8 cellular contexts compared by ENCODE assay signal in the genomic region with DNA sequence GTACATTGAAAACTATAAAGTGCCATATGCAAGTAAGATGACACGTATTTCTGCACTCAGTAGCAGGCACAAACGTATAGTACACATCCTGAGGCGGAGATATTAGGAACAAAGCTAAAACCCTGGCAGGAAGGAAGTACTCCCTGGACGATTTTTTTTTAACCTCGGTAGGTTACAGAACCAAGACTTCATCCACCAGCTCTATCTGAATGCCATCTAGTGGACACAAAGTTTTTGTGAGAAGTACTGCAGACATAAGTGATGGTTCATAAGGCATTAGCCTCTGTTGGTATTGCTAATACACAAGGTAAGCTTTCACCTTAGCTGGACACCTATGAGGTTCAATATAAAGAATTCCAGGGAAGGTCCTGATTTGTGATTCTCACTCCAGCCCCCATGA.
DNase-seq lines count a peak whose midpoint lies in the region; ATAC-seq and TF ChIP-seq lines count a peak whose summit lies in the region.

No MANE protein-coding gene starts in this region.

- ATAC-seq in HG03139 (IDR thresholded peaks at IDR 0.05; ENCODE audit: unreplicated experiment) (peak; percentile 67), foreskin keratinocyte (peak; percentile 56), HG02870 (IDR thresholded peaks at IDR 0.05; ENCODE audit: unreplicated experiment) (no peak)

- no peaks in the 10 kb centered on the region for H3K27me3 ChIP-seq in foreskin keratinocyte
- H3K27me3 ChIP-seq in tibial artery = no peaks in the 10 kb centered on the region

- TF ChIP-seq CTCF in foreskin keratinocyte (conservative IDR thresholded peaks at IDR 0.05) (peak; percentile 68), tibial artery (IDR thresholded peaks at IDR 0.05) (peak; percentile 13 to 27)

- H3K4me3 ChIP-seq in tibial artery = no peak overlapping the region

- H3K4me1 ChIP-seq in foreskin keratinocyte = no peaks in the 10 kb centered on the region
- H3K4me1 ChIP-seq in tibial artery = peaks cover 0 to 14% (median 0%) of the 10 kb centered on the region in 4 donors

- H3K36me3 ChIP-seq in tibial artery = no peaks in the 10 kb centered on the region

- H3K27ac ChIP-seq in foreskin keratinocyte (no peak overlapping the region), tibial artery (no peak overlapping the region)

- DNase-seq in GF-D8 (lab: John Stamatoyannopoulos, UW) (peak; percentile 9), RPMI7951 (ENCODE audit: low read depth) (peak; percentile 39), foreskin keratinocyte (peak; percentile 21 to 50), tibial artery (no peak), NCI-H128 (lab: John Stamatoyannopoulos, UW; ENCODE audit: unreplicated experiment) (no peak), NCI-H2081 treated with DMSO at 0.1 percent for 48 hours (lab: John Stamatoyannopoulos, UW) (no peak)

- intact Hi-C loops in tibial artery (cut with DNase I; ENCODE audit: low total_unique reads) = no loop called here

- H3K9me3 ChIP-seq in tibial artery = no peaks in the 10 kb centered on the region

Comparison
In these comparisons a context has a peak if more than half of its experiments do, and no peak if none do; other contexts are left out.
1. DNase-seq: peak in GF-D8 (single experiment), RPMI7951 (single experiment) and foreskin keratinocyte (2 of 2); none in tibial artery (0 of 2), NCI-H128 (single experiment) and NCI-H2081 treated with DMSO at 0.1 percent for 48 hours (single experiment).